1 cellular context compared by ENCODE assay signal in genomic region chr19:41462497-41462896, GRCh38.
TF ChIP-seq lines count a peak whose summit lies in the region.

No MANE protein-coding gene starts in this region.

TF ChIP-seq in K562, 482 proteins besides CTCF, POLR2A, EP300 and RAD21:
- TF ChIP-seq CBX3 (IDR thresholded peaks at IDR 0.05; ENCODE audit: borderline replicate concordance in 1 of 2, low read length in 2 of 2): peak in 1 of 2 experiments; percentile 80; a peak in 1 of 3 replicates
- no peak for TF ChIP-seq ZNF224 (CRISPR knock-in tag; IDR thresholded peaks at IDR 0.05)
- 0 out of 2 replicates have a peak, but pooled peaks have one; percentile 52 for TF ChIP-seq TRIM28 (IDR thresholded peaks at IDR 0.05)
- no peak for TF ChIP-seq MCM5 (IDR thresholded peaks at IDR 0.05; ENCODE audit: low read depth)
- no peak for TF ChIP-seq E4F1 (CRISPR knock-in tag; IDR thresholded peaks at IDR 0.05; ENCODE audit: borderline replicate concordance)
- no peak for TF ChIP-seq SLC30A9 (CRISPR knock-in tag; IDR thresholded peaks at IDR 0.05)
- TF ChIP-seq CBX1 (IDR thresholded peaks at IDR 0.05; ENCODE audit: low read depth): no peak
- TF ChIP-seq COPS2 (conservative IDR thresholded peaks at IDR 0.05): no peak
- TF ChIP-seq SMARCB1 (IDR thresholded peaks at IDR 0.05; ENCODE audit: insufficient read length, low read depth): no peak
- no peak for TF ChIP-seq ZNF445 (CRISPR knock-in tag; IDR thresholded peaks at IDR 0.05; ENCODE audit: low read depth)
- TF ChIP-seq ELF4 (CRISPR knock-in tag; IDR thresholded peaks at IDR 0.05): no peak
- TF ChIP-seq PREB (CRISPR knock-in tag; IDR thresholded peaks at IDR 0.05): no peak
- TF ChIP-seq ILF3 (IDR thresholded peaks at IDR 0.05; ENCODE audit: borderline replicate concordance): no peak
- no peak for TF ChIP-seq ZNF165 (CRISPR knock-in tag; IDR thresholded peaks at IDR 0.05; ENCODE audit: borderline replicate concordance)
- TF ChIP-seq PRDM10 (IDR thresholded peaks at IDR 0.05; ENCODE audit: partially characterized antibody): no peak
- TF ChIP-seq SAFB2 (IDR thresholded peaks at IDR 0.05; ENCODE audit: borderline replicate concordance, low read depth, low read length, severe bottlenecking): no peak
- TF ChIP-seq CBX5 (IDR thresholded peaks at IDR 0.05; ENCODE audit: borderline replicate concordance, low read depth): peak; percentile 78
- no peak for TF ChIP-seq OTX1 (CRISPR knock-in tag; IDR thresholded peaks at IDR 0.05)
- no peak for TF ChIP-seq ELK1 (CRISPR knock-in tag; IDR thresholded peaks at IDR 0.05)
- no peak for TF ChIP-seq SIX5 (IDR thresholded peaks at IDR 0.05; ENCODE audit: borderline replicate concordance in 1 of 2, insufficient read depth in 1 of 2, low read depth in 1 of 2, low read length in 2 of 2)
- TF ChIP-seq SMAD4 (CRISPR knock-in tag; conservative IDR thresholded peaks at IDR 0.05): no peak
- TF ChIP-seq HEY1 (CRISPR knock-in tag; IDR thresholded peaks at IDR 0.05; ENCODE audit: borderline replicate concordance): no peak
- TF ChIP-seq XRCC3 (IDR thresholded peaks at IDR 0.05): no peak
- no peak for TF ChIP-seq TBP (optimal IDR thresholded peaks at IDR 0.05; ENCODE audit: low read depth, low read length)
